2 cellular contexts compared by ENCODE assay signal in the genomic region with DNA sequence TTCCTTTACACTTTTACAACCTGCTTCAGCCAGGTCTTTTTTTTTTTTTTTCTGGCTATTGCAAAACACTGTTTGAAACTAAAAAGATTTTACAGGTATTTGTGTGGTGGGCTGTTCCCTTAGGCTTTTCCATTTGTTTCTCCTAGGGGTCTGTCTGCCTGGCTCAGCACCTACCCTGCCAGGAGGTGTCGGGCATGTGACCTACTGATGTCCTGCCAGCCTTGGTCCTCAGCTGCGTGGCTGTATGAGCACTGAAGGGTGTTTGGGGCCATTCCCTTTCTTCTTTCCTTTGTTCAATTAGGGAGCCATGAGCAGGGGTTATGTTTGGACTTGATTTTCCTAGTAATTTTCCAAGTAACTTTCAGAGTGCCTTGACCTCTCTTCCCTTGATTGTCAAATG.
TF ChIP-seq lines count a peak whose summit lies in the region.

No MANE protein-coding gene starts in this region.

TF ChIP-seq in WTC11, 78 proteins besides CTCF, POLR2A, EP300 and RAD21 (continued from another document):
- TF ChIP-seq, protein P1, sequence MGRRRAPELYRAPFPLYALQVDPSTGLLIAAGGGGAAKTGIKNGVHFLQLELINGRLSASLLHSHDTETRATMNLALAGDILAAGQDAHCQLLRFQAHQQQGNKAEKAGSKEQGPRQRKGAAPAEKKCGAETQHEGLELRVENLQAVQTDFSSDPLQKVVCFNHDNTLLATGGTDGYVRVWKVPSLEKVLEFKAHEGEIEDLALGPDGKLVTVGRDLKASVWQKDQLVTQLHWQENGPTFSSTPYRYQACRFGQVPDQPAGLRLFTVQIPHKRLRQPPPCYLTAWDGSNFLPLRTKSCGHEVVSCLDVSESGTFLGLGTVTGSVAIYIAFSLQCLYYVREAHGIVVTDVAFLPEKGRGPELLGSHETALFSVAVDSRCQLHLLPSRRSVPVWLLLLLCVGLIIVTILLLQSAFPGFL (CRISPR knock-in tag; IDR thresholded peaks at IDR 0.05; ENCODE audit: borderline replicate concordance) = no peak
- TF ChIP-seq, protein P2, sequence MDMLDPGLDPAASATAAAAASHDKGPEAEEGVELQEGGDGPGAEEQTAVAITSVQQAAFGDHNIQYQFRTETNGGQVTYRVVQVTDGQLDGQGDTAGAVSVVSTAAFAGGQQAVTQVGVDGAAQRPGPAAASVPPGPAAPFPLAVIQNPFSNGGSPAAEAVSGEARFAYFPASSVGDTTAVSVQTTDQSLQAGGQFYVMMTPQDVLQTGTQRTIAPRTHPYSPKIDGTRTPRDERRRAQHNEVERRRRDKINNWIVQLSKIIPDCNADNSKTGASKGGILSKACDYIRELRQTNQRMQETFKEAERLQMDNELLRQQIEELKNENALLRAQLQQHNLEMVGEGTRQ (CRISPR knock-in tag; IDR thresholded peaks at IDR 0.05) = peak; percentile 56
- no peak for TF ChIP-seq NFYB (CRISPR knock-in tag; conservative IDR thresholded peaks at IDR 0.05; ENCODE audit: low read depth)

TF ChIP-seq in GM23338, 12 proteins besides CTCF, POLR2A, EP300 and RAD21 (continued from another document):
- TF ChIP-seq, protein P3, sequence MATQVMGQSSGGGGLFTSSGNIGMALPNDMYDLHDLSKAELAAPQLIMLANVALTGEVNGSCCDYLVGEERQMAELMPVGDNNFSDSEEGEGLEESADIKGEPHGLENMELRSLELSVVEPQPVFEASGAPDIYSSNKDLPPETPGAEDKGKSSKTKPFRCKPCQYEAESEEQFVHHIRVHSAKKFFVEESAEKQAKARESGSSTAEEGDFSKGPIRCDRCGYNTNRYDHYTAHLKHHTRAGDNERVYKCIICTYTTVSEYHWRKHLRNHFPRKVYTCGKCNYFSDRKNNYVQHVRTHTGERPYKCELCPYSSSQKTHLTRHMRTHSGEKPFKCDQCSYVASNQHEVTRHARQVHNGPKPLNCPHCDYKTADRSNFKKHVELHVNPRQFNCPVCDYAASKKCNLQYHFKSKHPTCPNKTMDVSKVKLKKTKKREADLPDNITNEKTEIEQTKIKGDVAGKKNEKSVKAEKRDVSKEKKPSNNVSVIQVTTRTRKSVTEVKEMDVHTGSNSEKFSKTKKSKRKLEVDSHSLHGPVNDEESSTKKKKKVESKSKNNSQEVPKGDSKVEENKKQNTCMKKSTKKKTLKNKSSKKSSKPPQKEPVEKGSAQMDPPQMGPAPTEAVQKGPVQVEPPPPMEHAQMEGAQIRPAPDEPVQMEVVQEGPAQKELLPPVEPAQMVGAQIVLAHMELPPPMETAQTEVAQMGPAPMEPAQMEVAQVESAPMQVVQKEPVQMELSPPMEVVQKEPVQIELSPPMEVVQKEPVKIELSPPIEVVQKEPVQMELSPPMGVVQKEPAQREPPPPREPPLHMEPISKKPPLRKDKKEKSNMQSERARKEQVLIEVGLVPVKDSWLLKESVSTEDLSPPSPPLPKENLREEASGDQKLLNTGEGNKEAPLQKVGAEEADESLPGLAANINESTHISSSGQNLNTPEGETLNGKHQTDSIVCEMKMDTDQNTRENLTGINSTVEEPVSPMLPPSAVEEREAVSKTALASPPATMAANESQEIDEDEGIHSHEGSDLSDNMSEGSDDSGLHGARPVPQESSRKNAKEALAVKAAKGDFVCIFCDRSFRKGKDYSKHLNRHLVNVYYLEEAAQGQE (IDR thresholded peaks at IDR 0.05; ENCODE audit: unreplicated experiment) = no peak
- TF ChIP-seq EZH2phosphoT487 (IDR thresholded peaks at IDR 0.05; ENCODE audit: unreplicated experiment) (no peak), POLR2AphosphoS5 (IDR thresholded peaks at IDR 0.05; ENCODE audit: low read depth) (no peak)
